In genomic region chrX:44071847-44072545, GRCh38 we compare ENCODE assay signal across 11 cellular contexts.
DNase-seq lines count a peak whose midpoint lies in the region; ATAC-seq, FAIRE-seq and TF ChIP-seq lines count a peak whose summit lies in the region.
"Had no signal": no experiment of that assay in that cellular context is flagged by ENCODE, and none has a peak within 500 bp of the region (broad histone marks: within the 10 kb centered on the region; RNA-seq: fewer than 3 reads in every experiment).

No MANE protein-coding gene starts in this region.

- H3K36me3 ChIP-seq in brain microvascular endothelial cell (replicated peaks) (no peaks in the 10 kb centered on the region), left lung (no peaks in the 10 kb centered on the region)

- no peaks in the 10 kb centered on the region for H3K4me1 ChIP-seq in left lung

- H3K27me3 ChIP-seq in brain microvascular endothelial cell (replicated peaks): no peaks in the 10 kb centered on the region
- H3K27me3 ChIP-seq in left lung: peaks cover 0 to 7% of the 10 kb centered on the region in 2 donors

- no peaks in the 10 kb centered on the region for H3K9me3 ChIP-seq in left lung

- in situ Hi-C loops in Caki2 (cut with HindIII; ENCODE audit: low pct_unique_long_range_greater_than_20kb, low sequenced_read_pairs): no loop called here
- in situ Hi-C loops in brain microvascular endothelial cell (cut with HindIII; ENCODE audit: low pct_ligation_motif_present, low sequenced_read_pairs): no loop called here

- intact Hi-C loops in left lung (cut with DNase I): no loop called here

- no peak overlapping the region for H3K27ac ChIP-seq in brain microvascular endothelial cell
- no peak overlapping the region for H3K27ac ChIP-seq in left lung
- H3K27ac ChIP-seq: C4-2B had no signal

- peak; percentile 17 for ATAC-seq in left lung

- no peak for FAIRE-seq in D721Med (lab: Jason Lieb, UNC)

- TF ChIP-seq CTCF in brain microvascular endothelial cell (IDR thresholded peaks at IDR 0.05; ENCODE audit: low read depth, low read length, missing control alignments) (no peak), left lung (IDR thresholded peaks at IDR 0.05) (no peak), D721Med (IDR thresholded peaks at IDR 0.05; ENCODE audit: insufficient read depth, missing control alignments) (no peak), GM20000 (IDR thresholded peaks at IDR 0.05; ENCODE audit: extremely low read depth, missing control alignments) (no peak)

- DNase-seq in Caki2 (ENCODE audit: low read depth) (peak; percentile 36), LoVo (ENCODE audit: low spot score) (peak; percentile 38), brain microvascular endothelial cell (peak; percentile 68), left lung (no peak), D721Med (ENCODE audit: insufficient read length, low spot score) (no peak), putamen (ENCODE audit: low spot score) (no peak), GM20000 (ENCODE audit: low spot score) (no peak), occipital lobe (lab: John Stamatoyannopoulos, UW) (no peak)
- DNase-seq: activated CD4-positive, alpha-beta memory T cell treated with anti-CD3 and anti-CD28 coated beads for 36 hours; activated gamma-delta T cell treated with Interleukin-2 at 50 U/mL for 16 hours had no signal

- H3K4me3 ChIP-seq in brain microvascular endothelial cell (ENCODE audit: low read depth, low read length) (no peak overlapping the region), left lung (no peak overlapping the region)

Comparison
In these comparisons a context has a peak if more than half of its experiments do, and no peak if none do; other contexts are left out.
1. DNase-seq: peak in Caki2 (single experiment), LoVo (single experiment) and brain microvascular endothelial cell (single experiment); none in left lung (0 of 2), D721Med (single experiment), putamen (single experiment), GM20000 (single experiment) and occipital lobe (single experiment).